In the genomic region with DNA sequence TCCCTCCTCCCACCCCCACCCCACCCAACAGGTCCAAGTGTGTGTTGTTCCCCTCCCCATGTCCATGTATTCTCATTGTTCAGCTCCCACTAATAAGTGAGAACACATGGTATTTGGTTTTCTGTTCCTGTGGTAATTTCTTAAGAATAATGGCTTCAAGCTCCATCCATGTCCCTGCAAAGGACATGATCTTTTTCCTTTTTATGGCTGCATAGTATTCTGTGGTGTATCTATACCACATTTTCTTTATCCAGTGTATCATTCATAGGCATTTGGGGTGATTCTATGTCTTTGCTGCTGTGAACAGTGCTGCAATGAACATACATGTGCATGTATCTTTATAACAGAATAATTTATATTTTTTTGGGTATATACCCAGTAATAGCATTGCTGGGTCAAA, we compare ENCODE assay signal across 22 cellular contexts. TPM values are rescaled to one million over a fixed set of nuclear protein-coding genes. Genes with fewer than 3 reads are reported as not detected.
DNase-seq lines count a peak whose midpoint lies in the region; ATAC-seq, FAIRE-seq and TF ChIP-seq lines count a peak whose summit lies in the region.
"Had no signal": no experiment of that assay in that cellular context is flagged by ENCODE, and none has a peak within 500 bp of the region (broad histone marks: within the 10 kb centered on the region; RNA-seq: fewer than 3 reads in every experiment).

No MANE protein-coding gene starts in this region.

- CTCF ChIA-PET in K562 (lab: Yijun Ruan, JAX; ENCODE audit: low intra/inter-chr PET ratio), result no interaction called here

- no peaks in the 10 kb centered on the region for H3K36me3 Mint-ChIP-seq in nephron (ENCODE audit: low read depth)
- H3K36me3 Mint-ChIP-seq: CD4-positive, CD25-positive, alpha-beta regulatory T cell; CD8-positive, alpha-beta memory T cell had no signal

- BruUV-seq in K562 (replicated peaks; lab: Mats Ljungman, UMichigan), result no TSS peak

- TF ChIP-seq CTCF in K562 (IDR thresholded peaks at IDR 0.05 in 2 of 3, conservative IDR thresholded peaks at IDR 0.05 in 1 of 3; ENCODE audit: insufficient read depth in 2 of 3, low read depth in 1 of 3, low read length in 3 of 3) (no peak), nephron (IDR thresholded peaks at IDR 0.05; ENCODE audit: unreplicated experiment in 3 of 3) (no peak), uterus (IDR thresholded peaks at IDR 0.05) (no peak), GM10266 (IDR thresholded peaks at IDR 0.05; ENCODE audit: control insufficient read depth, insufficient read depth, low read depth, missing control alignments) (no peak)

- POLR2A ChIA-PET in K562 (lab: Yijun Ruan, JAX), result no interaction called here

- TF ChIP-seq RAD21 in K562 (CRISPR knock-in tag; conservative IDR thresholded peaks at IDR 0.05 in 1 of 2, IDR thresholded peaks at IDR 0.05 in 1 of 2), result no peak

- H3K27ac Mint-ChIP-seq in nephron, result peak overlapping the region in 2 of 3 experiments; percentile 63 to 92
- H3K27ac Mint-ChIP-seq: CD4-positive, CD25-positive, alpha-beta regulatory T cell; CD8-positive, alpha-beta memory T cell; H9 had no signal

- DNase-seq in K562 (ENCODE audit: extremely low read depth in 1 of 4, low spot score in 3 of 4), result no peak
- DNase-seq in uterus, result no peak
- DNase-seq in NCI-H82 (lab: John Stamatoyannopoulos, UW), result no peak
- DNase-seq in DMS79 (lab: John Stamatoyannopoulos, UW), result no peak
- DNase-seq in GM10266 (ENCODE audit: extremely low spot score), result no peak
- DNase-seq in NCI-H2171 treated with DMSO at 0.1 percent for 48 hours (lab: John Stamatoyannopoulos, UW), result no peak
- DNase-seq: ACHN; BE2C; C1 segment of cervical spinal cord; CD4-positive, CD25-positive, alpha-beta regulatory T cell; CD8-positive, alpha-beta memory T cell; COR-L47; DMS 273 treated with DMSO at 0.1 percent for 48 hours; DMS53; H9 had no signal

- H3K4me3 Mint-ChIP-seq in nephron, result no peak overlapping the region
- H3K4me3 Mint-ChIP-seq: CD4-positive, CD25-positive, alpha-beta regulatory T cell; CD8-positive, alpha-beta memory T cell; H9 had no signal

- no peak for TF ChIP-seq POLR2A in K562 (conservative IDR thresholded peaks at IDR 0.05)
- TF ChIP-seq POLR2A in uterus (IDR thresholded peaks at IDR 0.05), result no peak

- in situ Hi-C loops in K562 (cut with MboI), result no loop called here

- intact Hi-C loops in K562 (cut with micrococcal nuclease), result no loop called here
- intact Hi-C loops in uterus (cut with DNase I; ENCODE audit: low total_unique reads), result no loop called here

- H3K9me3 ChIP-seq in K562 (replicated peaks; ENCODE audit: control insufficient read depth, insufficient read depth, low read depth, low read length) (no peaks in the 10 kb centered on the region), stomach smooth muscle (ENCODE audit: control insufficient read depth in 2 of 2, low read length in 2 of 2) (no peaks in the 10 kb centered on the region), uterus (no peaks in the 10 kb centered on the region)
- H3K9me3 ChIP-seq: BE2C had no signal

- no peaks in the 10 kb centered on the region for H3K9me1 ChIP-seq in K562 (ENCODE audit: control insufficient read depth, insufficient read depth, low read length)

- peaks cover 7 to 13% of the 10 kb centered on the region in 2 experiments; a peak in 4 of 5 replicates for H3K27me3 ChIP-seq in K562 (ENCODE audit: control insufficient read depth in 2 of 2, insufficient read depth in 2 of 2, low read length in 2 of 2)
- H3K27me3 ChIP-seq in stomach smooth muscle (ENCODE audit: control insufficient read depth in 1 of 2, insufficient read depth in 2 of 2, low read length in 2 of 2), result no peaks in the 10 kb centered on the region
- H3K27me3 ChIP-seq in uterus, result no peaks in the 10 kb centered on the region
- H3K27me3 ChIP-seq: BE2C had no signal

- no peak for ATAC-seq in K562

- H3K9ac ChIP-seq in K562 (ENCODE audit: insufficient read depth in 1 of 2, low read depth in 2 of 2, low read length in 2 of 2), result no peak overlapping the region
- no peak overlapping the region for H3K9ac ChIP-seq in stomach smooth muscle (ENCODE audit: low read length in 2 of 2)

- no peak for TF ChIP-seq EP300 in K562 (IDR thresholded peaks at IDR 0.05; ENCODE audit: low read length)

- H3K4me1 ChIP-seq in K562 (replicated peaks in 1 of 2; ENCODE audit: control insufficient read depth in 2 of 2, insufficient read depth in 2 of 2, low read length in 2 of 2) (peaks cover 0 to 4% of the 10 kb centered on the region in 2 experiments; a peak in 4 of 5 replicates), stomach smooth muscle (ENCODE audit: control insufficient read depth, insufficient read depth, low read length) (peaks cover 41% of the 10 kb centered on the region), uterus (peaks cover 12 to 14% of the 10 kb centered on the region in 2 donors)
- H3K4me1 ChIP-seq: BE2C had no signal

- peaks cover 19% of the 10 kb centered on the region for H3K4me1 Mint-ChIP-seq in nephron
- H3K4me1 Mint-ChIP-seq: CD4-positive, CD25-positive, alpha-beta regulatory T cell; CD8-positive, alpha-beta memory T cell had no signal

- no peaks in the 10 kb centered on the region for H3K9me3 Mint-ChIP-seq in nephron
- H3K9me3 Mint-ChIP-seq: CD8-positive, alpha-beta memory T cell; H9 had no signal

- H2AFZ ChIP-seq in K562 (ENCODE audit: low read depth, low read length), result no peak overlapping the region

- H3K36me3 ChIP-seq in K562 (ENCODE audit: control insufficient read depth, insufficient read depth, low read length) (no peaks in the 10 kb centered on the region), stomach smooth muscle (ENCODE audit: control insufficient read depth in 2 of 2, insufficient read depth in 2 of 2, low read length in 2 of 2) (no peaks in the 10 kb centered on the region), uterus (no peaks in the 10 kb centered on the region)
- H3K36me3 ChIP-seq: BE2C had no signal

- H4K20me1 ChIP-seq in K562 (replicated peaks; ENCODE audit: control insufficient read depth, insufficient read depth, low read length), result no peaks in the 10 kb centered on the region

- no peaks in the 10 kb centered on the region for H3K79me2 ChIP-seq in K562 (ENCODE audit: control insufficient read depth, insufficient read depth, low read length)

- no peak overlapping the region for H3K27ac ChIP-seq in K562 (ENCODE audit: extremely low read depth, low read depth, low read length)
- peak overlapping the region; percentile 94 for H3K27ac ChIP-seq in stomach smooth muscle (ENCODE audit: low read length)
- H3K27ac ChIP-seq in uterus, result peak overlapping the region; percentile 83 to 85

- no peak overlapping the region for H3K4me3 ChIP-seq in K562
- H3K4me3 ChIP-seq in stomach smooth muscle (ENCODE audit: low read length in 2 of 2), result no peak overlapping the region
- H3K4me3 ChIP-seq in uterus, result no peak overlapping the region

- no peak overlapping the region for H3K4me2 ChIP-seq in K562 (ENCODE audit: insufficient read depth, low read length)

- H3K27me3 Mint-ChIP-seq in nephron (ENCODE audit: low read depth), result no peaks in the 10 kb centered on the region

- FAIRE-seq in K562 (lab: Jason Lieb, UNC), result no peak
- FAIRE-seq: A204.1, G401.6, GM12892, GM18507, H1 had no signal

TF ChIP-seq in K562, 482 proteins besides CTCF, POLR2A, EP300 and RAD21:
- TF ChIP-seq ATF1 (CRISPR knock-in tag; IDR thresholded peaks at IDR 0.05) (no peak), ATF1 (tag; IDR thresholded peaks at IDR 0.05) (no peak), ZNF146 (CRISPR knock-in tag; IDR thresholded peaks at IDR 0.05; ENCODE audit: unreplicated experiment) (peak; percentile 73)

RNA-seq across cellular contexts. Expression of a gene that starts 12.3 kb away (rescaled TPM):
- 10.7 and 26.2 TPM in 2 replicates for total RNA-seq in K562 (2011; cell fraction: chromatin; rRNA removed; ENCODE audit: low replicate concordance)
- 4.8 and 8.2 TPM in 2 replicates for total RNA-seq in K562 (2011; cell fraction: nucleolus; rRNA removed)
- 11.8 and 12.5 TPM in 2 replicates for total RNA-seq in K562 (2011; cell fraction: nucleoplasm; rRNA removed)
- total RNA-seq in K562 (2014; rRNA removed) (2.1 and 2.3 TPM in 2 replicates), K562 (2014; rRNA removed; fragmentation: Illumina TruSeq; extraction: Trizol) (3.0 and 3.1 TPM in 2 replicates), K562 (2015; rRNA removed; fragmentation: Illumina TruSeq; extraction: Trizol) (2.3 and 3.2 TPM in 2 replicates), K562 (2021) (4.3 and 5.5 TPM in 2 replicates), uterus (10 to 100 TPM; 24.3 to 55.5 (median 31.3) TPM)
- polyA plus RNA-seq in K562 (2011; rRNA removed) (3.1 and 8.7 TPM in 2 replicates), K562 (2014; fragmentation: Illumina TruSeq; extraction: Trizol) (2.4 and 3.2 TPM in 2 replicates), K562 (2014; fragmentation: Nextera tagmentation; extraction: Ambion mirVana) (under 1 TPM; 0.06 to 0.07 TPM), K562 (2014; rRNA removed) (2.2 and 3.3 TPM in 2 replicates)
- polyA plus RNA-seq in K562 (2011; cell fraction: cytosol; rRNA removed), result 1.3 and 5.1 TPM in 2 replicates
- 5.7 and 20.6 TPM in 2 replicates for polyA plus RNA-seq in K562 (2011; cell fraction: nucleus; rRNA removed)
- polyA plus RNA-seq in K562 (2012), result 2.3 and 2.7 TPM in 2 replicates
- 7.4 and 13.7 TPM in 2 replicates for polyA minus RNA-seq in K562 (2011; rRNA and poly(A)+ RNA removed)
- 2.7 and 4.9 TPM in 2 replicates for polyA minus RNA-seq in K562 (2011; cell fraction: cytosol; rRNA and poly(A)+ RNA removed)
- polyA minus RNA-seq in K562 (2011; cell fraction: nucleus; rRNA and poly(A)+ RNA removed), result 3.9 and 19.9 TPM in 2 replicates
- polyA plus RNA-seq: CD4-positive, CD25-positive, alpha-beta regulatory T cell; CD8-positive, alpha-beta memory T cell had no signal
